ENCODE assay signal across 11 cellular contexts in genomic region chr9:94140791-94141790, GRCh38. TPM values are rescaled to one million over a fixed set of nuclear protein-coding genes. Genes with fewer than 3 reads are reported as not detected.
A peak's percentile ranks its signal among the peaks of the same experiment; 100 is the strongest.
DNase-seq lines count a peak whose midpoint lies in the region; ATAC-seq and TF ChIP-seq lines count a peak whose summit lies in the region.
"Had no signal": no experiment of that assay in that cellular context is flagged by ENCODE, and none has a peak within 500 bp of the region (broad histone marks: within the 10 kb centered on the region; RNA-seq: fewer than 3 reads in every experiment).

No MANE protein-coding gene starts in this region.

- no peaks in the 10 kb centered on the region for H3K9me3 ChIP-seq in upper lobe of right lung

- H3K4me3 ChIP-seq in upper lobe of right lung, result no peak overlapping the region
- H3K4me3 ChIP-seq: cardiac muscle cell had no signal

- H3K4me3 Mint-ChIP-seq in nephron progenitor cell, result peak overlapping the region; percentile 12
- H3K4me3 Mint-ChIP-seq: natural killer cell treated with Interleukin-12 subunit alpha and Interleukin-12 subunit beta and Interleukin-15 and Interleukin-18, amount 100 ng/mL, for 72 hours had no signal

- H3K4me1 ChIP-seq in upper lobe of right lung, result peaks cover 42% of the 10 kb centered on the region

- H3K36me3 Mint-ChIP-seq in nephron progenitor cell (ENCODE audit: low read depth), result no peaks in the 10 kb centered on the region
- H3K36me3 Mint-ChIP-seq: natural killer cell treated with Interleukin-12 subunit alpha and Interleukin-12 subunit beta and Interleukin-15 and Interleukin-18, amount 100 ng/mL, for 72 hours had no signal

- DNase-seq in NCI-H82 (lab: John Stamatoyannopoulos, UW) (peak; percentile 38), NCI-H82 treated with DMSO at 0.1 percent for 48 hours (lab: John Stamatoyannopoulos, UW; ENCODE audit: unreplicated experiment) (no peak), nephron progenitor cell (no peak), upper lobe of right lung (no peak), SW 1271 (lab: John Stamatoyannopoulos, UW) (no peak), GDM1 (lab: John Stamatoyannopoulos, UW) (no peak)

- peak; percentile 20 for ATAC-seq in esophagus mucosa
- ATAC-seq in upper lobe of right lung, result peak; percentile 31
- no peak for ATAC-seq in HG03378 (IDR thresholded peaks at IDR 0.05; ENCODE audit: unreplicated experiment)

- no peaks in the 10 kb centered on the region for H3K36me3 ChIP-seq in upper lobe of right lung
- H3K36me3 ChIP-seq: cardiac muscle cell had no signal

- no peaks in the 10 kb centered on the region for H3K9me3 Mint-ChIP-seq in nephron progenitor cell
- H3K9me3 Mint-ChIP-seq: natural killer cell treated with Interleukin-12 subunit alpha and Interleukin-12 subunit beta and Interleukin-15 and Interleukin-18, amount 100 ng/mL, for 72 hours had no signal

- intact Hi-C loops in upper lobe of right lung (cut with DNase I), result no loop called here

- peaks cover 38% of the 10 kb centered on the region for H3K4me1 Mint-ChIP-seq in nephron progenitor cell

- peaks cover 2% of the 10 kb centered on the region for H3K27me3 Mint-ChIP-seq in nephron progenitor cell (ENCODE audit: low read depth, poor library complexity)

- TF ChIP-seq CTCF in nephron progenitor cell (IDR thresholded peaks at IDR 0.05), result no peak
- TF ChIP-seq CTCF in upper lobe of right lung (IDR thresholded peaks at IDR 0.05), result no peak

- peak overlapping the region; percentile 80 for H3K27ac ChIP-seq in upper lobe of right lung
- H3K27ac ChIP-seq: 22Rv1, cardiac muscle cell had no signal

- H3K27ac Mint-ChIP-seq in nephron progenitor cell, result peak overlapping the region; percentile 70
- H3K27ac Mint-ChIP-seq: natural killer cell treated with Interleukin-12 subunit alpha and Interleukin-12 subunit beta and Interleukin-15 and Interleukin-18, amount 100 ng/mL, for 72 hours had no signal

- H3K27me3 ChIP-seq in upper lobe of right lung, result no peaks in the 10 kb centered on the region
- H3K27me3 ChIP-seq: cardiac muscle cell had no signal

RNA-seq across cellular contexts. Expression of gene PTPDC1, which starts 56.8 kb away (rescaled TPM):
- total RNA-seq in esophagus mucosa (1.6 TPM), upper lobe of right lung (10.0 TPM)
